ENCODE assay signal across 23 cellular contexts in the genomic region with DNA sequence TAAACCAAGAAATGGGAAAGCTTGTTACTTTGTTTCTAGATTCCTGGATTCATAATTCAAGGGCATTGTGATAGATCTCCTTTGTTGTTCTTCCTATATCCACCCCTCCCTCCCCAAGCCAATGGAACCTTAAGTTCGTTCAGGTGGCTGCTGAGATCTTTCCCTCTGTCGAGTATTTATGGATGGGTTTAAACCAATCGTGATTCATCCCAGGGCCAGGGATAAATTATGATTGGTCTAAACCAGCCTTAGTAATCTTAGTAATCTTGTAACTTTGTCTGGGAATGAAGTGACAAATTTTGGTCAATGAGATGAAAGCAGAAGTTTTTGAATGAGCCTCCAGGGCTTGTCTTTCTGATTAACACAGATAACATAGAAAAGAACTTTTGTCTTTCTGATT.
"Had no signal": no experiment of that assay in that cellular context is flagged by ENCODE, and none has a peak within 500 bp of the region (broad histone marks: within the 10 kb centered on the region; RNA-seq: fewer than 3 reads in every experiment).

No MANE protein-coding gene starts in this region.

- H3K27ac ChIP-seq: colonic mucosa, left lung, tibial artery, uterus had no signal

- H3K4me1 ChIP-seq: colonic mucosa, left lung had no signal

- H3K9me3 Mint-ChIP-seq: activated CD4-positive, alpha-beta memory T cell treated with anti-CD3 and anti-CD28 coated beads, Interleukin-2, amount 10 ng/mL, durations not matched to agents 7 days and 5 days; activated T-cell treated with anti-CD3 and anti-CD28 coated beads, Interleukin-2, amount 50 U/mL, for 24 hours; endodermal cell; naive B cell; neural crest cell; T-helper 1 cell treated with Interleukin-12 subunit alpha and Interleukin-12 subunit beta and Interleukin-4 antibody, amounts not matched to agents 30 μg/mL and 1 μg/mL, for 36 hours; WTC11 had no signal

- H3K36me3 Mint-ChIP-seq: naive B cell, WTC11 had no signal

- DNase-seq: activated CD4-positive, alpha-beta memory T cell treated with anti-CD3 and anti-CD28 coated beads, Interleukin-2, amount 10 ng/mL, durations not matched to agents 7 days and 5 days; activated CD4-positive, alpha-beta T cell treated with anti-CD3 and anti-CD28 coated beads for 4 hours; activated effector memory CD4-positive, alpha-beta T cell treated with anti-CD3 and anti-CD28 coated beads, Interleukin-2, amount 50 U/mL, for 16 hours; activated naive CD4-positive, alpha-beta T cell treated with anti-CD3 and anti-CD28 coated beads, Interleukin-2, amount 50 U/mL, for 16 hours; activated T-cell treated with anti-CD3 and anti-CD28 coated beads, Interleukin-2, amount 50 U/mL, for 24 hours; aorta; brain microvascular endothelial cell; central memory CD4-positive, alpha-beta T cell; colonic mucosa; endodermal cell; head of caudate nucleus; left lung; naive B cell; stimulated activated CD4-positive, alpha-beta T cell treated with anti-CD3 and anti-CD28 coated beads, Interleukin-12 subunit alpha, Interleukin-12 subunit beta, amount 100 ng/mL, for 4 hours; stimulated activated CD4-positive, alpha-beta T cell treated with anti-CD3 and anti-CD28 coated beads, Interleukin-1b, Interleukin-23, amount 100 ng/mL, for 48 hours; stimulated activated CD8-positive, alpha-beta memory T cell treated with anti-CD3 and anti-CD28 coated beads, Interleukin-4, amount 100 ng/mL, for 48 hours; stimulated activated naive CD4-positive, alpha-beta T cell treated with Interleukin-2 at 50 U/mL for 16 hours; tibial artery; uterus had no signal

- H3K9me3 ChIP-seq: colonic mucosa, left lung, tibial artery, uterus had no signal

- H3K36me3 ChIP-seq: brain microvascular endothelial cell, colonic mucosa, left lung, tibial artery, uterus had no signal

- H3K27ac Mint-ChIP-seq: activated CD4-positive, alpha-beta memory T cell treated with anti-CD3 and anti-CD28 coated beads, Interleukin-2, amount 10 ng/mL, durations not matched to agents 7 days and 5 days; activated T-cell treated with anti-CD3 and anti-CD28 coated beads, Interleukin-2, amount 50 U/mL, for 24 hours; endodermal cell; naive B cell; progenitor cell of endocrine pancreas; T-helper 1 cell treated with Interleukin-12 subunit alpha and Interleukin-12 subunit beta and Interleukin-4 antibody, amounts not matched to agents 30 μg/mL and 1 μg/mL, for 36 hours; WTC11 had no signal

- H3K4me3 Mint-ChIP-seq: activated CD4-positive, alpha-beta memory T cell treated with anti-CD3 and anti-CD28 coated beads, Interleukin-2, amount 10 ng/mL, durations not matched to agents 7 days and 5 days; activated T-cell treated with anti-CD3 and anti-CD28 coated beads, Interleukin-2, amount 50 U/mL, for 24 hours; endodermal cell; naive B cell; neural crest cell; T-helper 1 cell treated with Interleukin-12 subunit alpha and Interleukin-12 subunit beta and Interleukin-4 antibody, amounts not matched to agents 30 μg/mL and 1 μg/mL, for 36 hours; WTC11 had no signal

- H3K27me3 ChIP-seq: brain microvascular endothelial cell, colonic mucosa, left lung, tibial artery, uterus had no signal

- ATAC-seq: left lung, WTC11 had no signal

- H3K4me1 Mint-ChIP-seq: naive B cell, neural crest cell, WTC11 had no signal

- H3K4me3 ChIP-seq: colonic mucosa, left lung, tibial artery, uterus had no signal
